ENCODE assay signal across 9 cellular contexts in genomic region chr12:4273651-4274395, GRCh38. TPM values are rescaled to one million over a fixed set of nuclear protein-coding genes. Genes with fewer than 3 reads are reported as not detected.
A peak's percentile ranks its signal among the peaks of the same experiment; 100 is the strongest.
DNase-seq lines count a peak whose midpoint lies in the region; ATAC-seq lines count a peak whose summit lies in the region.
"Had no signal": no experiment of that assay in that cellular context is flagged by ENCODE, and none has a peak within 500 bp of the region (broad histone marks: within the 10 kb centered on the region; RNA-seq: fewer than 3 reads in every experiment).

Gene CCND2, plus strand, starts transcription at chr12:4273762. Its CDS starts 279 bp downstream, at chr12:4274041.

- ATAC-seq in GM18907 (IDR thresholded peaks at IDR 0.05; ENCODE audit: unreplicated experiment) (peak; percentile 23), HG02970 (IDR thresholded peaks at IDR 0.05; ENCODE audit: low FRiP score, unreplicated experiment) (no peak)
- ATAC-seq: HCT116 had no signal

- H3K4me3 ChIP-seq in ACC112 (ENCODE audit: low read depth, low read length) (peak within 1 kb of the TSS; percentile 98), endocrine pancreas (ENCODE audit: control insufficient read depth, insufficient read depth, low read length) (peak within 1 kb of the TSS; percentile 54)

- H3K36me3 ChIP-seq in ACC112 (ENCODE audit: insufficient read depth, low read length) = no peaks in the 10 kb centered on the region
- H3K36me3 ChIP-seq in endocrine pancreas (ENCODE audit: control insufficient read depth, insufficient read depth, low read length) = peaks cover 3% of the 10 kb centered on the region

- peaks cover 27% of the 10 kb centered on the region for H3K27me3 ChIP-seq in ACC112 (ENCODE audit: insufficient read depth, low read length)
- H3K27me3 ChIP-seq in endocrine pancreas (ENCODE audit: control insufficient read depth, insufficient read depth, low read length) = no peaks in the 10 kb centered on the region

- peaks cover 23% of the 10 kb centered on the region for H3K4me1 ChIP-seq in ACC112 (ENCODE audit: control insufficient read depth, insufficient read depth, low read length, unreplicated experiment)
- no peaks in the 10 kb centered on the region for H3K4me1 ChIP-seq in endocrine pancreas (ENCODE audit: control insufficient read depth, insufficient read depth, low read length)

- no peaks in the 10 kb centered on the region for H3K9me3 ChIP-seq in endocrine pancreas (ENCODE audit: control insufficient read depth, low read length)

- H3K9ac ChIP-seq in endocrine pancreas (ENCODE audit: control insufficient read depth, insufficient read depth, low read length) = peak within 1 kb of the TSS; percentile 50

- peak within 1 kb of the TSS; percentile 67 for H2AFZ ChIP-seq in ACC112 (ENCODE audit: low read length, unreplicated experiment)

- DNase-seq in LoVo (ENCODE audit: low spot score) = peak; percentile 88
- DNase-seq in activated CD8-positive, alpha-beta memory T cell treated with anti-CD3 and anti-CD28 coated beads for 24 hours = peak; percentile 88
- peak; percentile 80 to 87 for DNase-seq in lung microvascular endothelial cell (ENCODE audit: low read depth in 2 of 2)
- peak; percentile 63 to 69 (median 65) for DNase-seq in stimulated activated CD4-positive, alpha-beta T cell treated with anti-CD3 and anti-CD28 coated beads, TNF-alpha, amount 100 ng/mL, for 4 hours (ENCODE audit: low read depth in 3 of 3)

- H3K27ac ChIP-seq in ACC112 (ENCODE audit: low read depth, low read length) = no peak within 1 kb of the TSS

- peaks cover 19% of the 10 kb centered on the region for H3K79me2 ChIP-seq in ACC112 (ENCODE audit: control insufficient read depth, insufficient read depth, low read length, unreplicated experiment)

RNA-seq across cellular contexts. Expression of gene CCND2, which starts in this region (rescaled TPM):
- 80.6 and 141 TPM in 2 replicates for total RNA-seq in lung microvascular endothelial cell
